Comparison of ENCODE assay signal across 1 cellular context in the genomic region with DNA sequence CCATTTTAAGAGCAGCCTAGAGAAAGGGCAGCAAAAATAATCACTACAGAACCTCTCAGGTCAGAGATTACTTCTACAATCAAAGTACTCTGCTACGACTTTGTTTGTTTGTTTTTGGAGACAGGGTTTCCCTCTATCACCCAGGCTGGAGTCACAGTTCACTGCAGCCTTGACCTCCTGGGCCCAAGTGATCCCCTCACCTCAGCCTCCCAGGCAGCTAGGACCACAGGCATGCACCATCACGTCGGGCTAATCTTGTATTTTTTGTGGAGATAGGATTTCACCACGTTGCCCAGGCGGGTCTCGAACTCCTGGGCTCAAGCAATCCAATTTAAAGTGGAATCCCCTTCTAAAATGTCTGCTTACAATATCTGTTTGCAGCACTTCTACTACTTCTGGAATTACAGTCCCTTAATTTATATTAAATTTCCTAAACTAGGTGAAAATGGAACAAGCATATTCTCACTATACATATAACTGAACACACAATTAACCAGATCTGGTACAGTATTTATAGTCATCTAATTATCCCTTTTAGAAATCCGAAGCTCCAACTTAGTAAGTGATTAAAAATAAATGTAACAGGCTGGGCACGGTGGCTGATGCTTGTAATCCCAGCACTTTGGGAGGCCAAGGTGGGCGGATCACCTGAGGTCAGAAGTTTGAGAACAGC.
TF ChIP-seq lines count a peak whose summit lies in the region.

No MANE protein-coding gene starts in this region.

TF ChIP-seq in HepG2, 621 proteins besides CTCF, POLR2A, EP300 and RAD21 (continued from another document and continues in another):
- TF ChIP-seq, protein P1, sequence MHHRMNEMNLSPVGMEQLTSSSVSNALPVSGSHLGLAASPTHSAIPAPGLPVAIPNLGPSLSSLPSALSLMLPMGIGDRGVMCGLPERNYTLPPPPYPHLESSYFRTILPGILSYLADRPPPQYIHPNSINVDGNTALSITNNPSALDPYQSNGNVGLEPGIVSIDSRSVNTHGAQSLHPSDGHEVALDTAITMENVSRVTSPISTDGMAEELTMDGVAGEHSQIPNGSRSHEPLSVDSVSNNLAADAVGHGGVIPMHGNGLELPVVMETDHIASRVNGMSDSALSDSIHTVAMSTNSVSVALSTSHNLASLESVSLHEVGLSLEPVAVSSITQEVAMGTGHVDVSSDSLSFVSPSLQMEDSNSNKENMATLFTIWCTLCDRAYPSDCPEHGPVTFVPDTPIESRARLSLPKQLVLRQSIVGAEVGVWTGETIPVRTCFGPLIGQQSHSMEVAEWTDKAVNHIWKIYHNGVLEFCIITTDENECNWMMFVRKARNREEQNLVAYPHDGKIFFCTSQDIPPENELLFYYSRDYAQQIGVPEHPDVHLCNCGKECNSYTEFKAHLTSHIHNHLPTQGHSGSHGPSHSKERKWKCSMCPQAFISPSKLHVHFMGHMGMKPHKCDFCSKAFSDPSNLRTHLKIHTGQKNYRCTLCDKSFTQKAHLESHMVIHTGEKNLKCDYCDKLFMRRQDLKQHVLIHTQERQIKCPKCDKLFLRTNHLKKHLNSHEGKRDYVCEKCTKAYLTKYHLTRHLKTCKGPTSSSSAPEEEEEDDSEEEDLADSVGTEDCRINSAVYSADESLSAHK (CRISPR knock-in tag; IDR thresholded peaks at IDR 0.05; ENCODE audit: borderline replicate concordance), result no peak
- TF ChIP-seq ZNF230 (CRISPR knock-in tag; IDR thresholded peaks at IDR 0.05) (no peak), KLF15 (CRISPR knock-in tag; IDR thresholded peaks at IDR 0.05; ENCODE audit: borderline replicate concordance) (no peak), U2AF2 (IDR thresholded peaks at IDR 0.05; ENCODE audit: low read depth, low read length) (no peak), ZNF335 (CRISPR knock-in tag; IDR thresholded peaks at IDR 0.05) (no peak), ZNF619 (CRISPR knock-in tag; IDR thresholded peaks at IDR 0.05) (no peak), ERF (CRISPR knock-in tag; IDR thresholded peaks at IDR 0.05) (peak; percentile 53; the same call in 1 of the 2 replicates), EED (CRISPR knock-in tag; IDR thresholded peaks at IDR 0.05) (no peak), ZNF605 (CRISPR knock-in tag; IDR thresholded peaks at IDR 0.05) (no peak), ZNF292 (CRISPR knock-in tag; IDR thresholded peaks at IDR 0.05; ENCODE audit: borderline replicate concordance, low read depth) (peak; percentile 66; the same call in 1 of the 2 replicates), NONO (IDR thresholded peaks at IDR 0.05) (no peak), NONO (CRISPR knock-in tag; conservative IDR thresholded peaks at IDR 0.05) (peak; percentile 69), ZNF441 (CRISPR knock-in tag; IDR thresholded peaks at IDR 0.05; ENCODE audit: borderline replicate concordance) (no peak), NFE2L1 (CRISPR knock-in tag; IDR thresholded peaks at IDR 0.05; ENCODE audit: borderline replicate concordance) (no peak), ZFP36L2 (CRISPR knock-in tag; IDR thresholded peaks at IDR 0.05) (no peak), RORA (CRISPR knock-in tag; IDR thresholded peaks at IDR 0.05) (no peak), REPIN1 (CRISPR knock-in tag; IDR thresholded peaks at IDR 0.05; ENCODE audit: borderline replicate concordance, low read depth) (no peak), ZSCAN30 (CRISPR knock-in tag; IDR thresholded peaks at IDR 0.05) (no peak), MTA1 (CRISPR knock-in tag; IDR thresholded peaks at IDR 0.05; ENCODE audit: borderline replicate concordance) (peak; percentile 72; the same call in 1 of the 2 replicates), ZKSCAN8 (CRISPR knock-in tag; IDR thresholded peaks at IDR 0.05; ENCODE audit: borderline replicate concordance) (0 out of 2 replicates have a peak, but pooled peaks have one; percentile 42), STAG1 (CRISPR knock-in tag; IDR thresholded peaks at IDR 0.05) (peak; percentile 12; the same call in 1 of the 2 replicates), NCOA1 (CRISPR knock-in tag; IDR thresholded peaks at IDR 0.05) (no peak), ZFY (CRISPR knock-in tag; IDR thresholded peaks at IDR 0.05) (no peak), SIN3A (IDR thresholded peaks at IDR 0.05; ENCODE audit: borderline replicate concordance, low read depth, low read length) (no peak), HOXA5 (CRISPR knock-in tag; IDR thresholded peaks at IDR 0.05) (no peak), FOXO1 (CRISPR knock-in tag; IDR thresholded peaks at IDR 0.05) (peak; percentile 87), ZNF274 (CRISPR knock-in tag; IDR thresholded peaks at IDR 0.05) (no peak), ZNF879 (CRISPR knock-in tag; IDR thresholded peaks at IDR 0.05) (no peak), IRF2 (CRISPR knock-in tag; IDR thresholded peaks at IDR 0.05) (peak; percentile 82), GATA4 (IDR thresholded peaks at IDR 0.05; ENCODE audit: borderline replicate concordance, low read depth) (no peak; the same call in 1 of the 2 replicates), KLF13 (CRISPR knock-in tag; IDR thresholded peaks at IDR 0.05) (no peak)
- TF ChIP-seq, protein P2, sequence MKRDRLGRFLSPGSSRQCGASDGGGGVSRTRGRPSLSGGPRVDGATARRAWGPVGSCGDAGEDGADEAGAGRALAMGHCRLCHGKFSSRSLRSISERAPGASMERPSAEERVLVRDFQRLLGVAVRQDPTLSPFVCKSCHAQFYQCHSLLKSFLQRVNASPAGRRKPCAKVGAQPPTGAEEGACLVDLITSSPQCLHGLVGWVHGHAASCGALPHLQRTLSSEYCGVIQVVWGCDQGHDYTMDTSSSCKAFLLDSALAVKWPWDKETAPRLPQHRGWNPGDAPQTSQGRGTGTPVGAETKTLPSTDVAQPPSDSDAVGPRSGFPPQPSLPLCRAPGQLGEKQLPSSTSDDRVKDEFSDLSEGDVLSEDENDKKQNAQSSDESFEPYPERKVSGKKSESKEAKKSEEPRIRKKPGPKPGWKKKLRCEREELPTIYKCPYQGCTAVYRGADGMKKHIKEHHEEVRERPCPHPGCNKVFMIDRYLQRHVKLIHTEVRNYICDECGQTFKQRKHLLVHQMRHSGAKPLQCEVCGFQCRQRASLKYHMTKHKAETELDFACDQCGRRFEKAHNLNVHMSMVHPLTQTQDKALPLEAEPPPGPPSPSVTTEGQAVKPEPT (CRISPR knock-in tag; IDR thresholded peaks at IDR 0.05; ENCODE audit: low read depth), result no peak
- TF ChIP-seq, protein P3, sequence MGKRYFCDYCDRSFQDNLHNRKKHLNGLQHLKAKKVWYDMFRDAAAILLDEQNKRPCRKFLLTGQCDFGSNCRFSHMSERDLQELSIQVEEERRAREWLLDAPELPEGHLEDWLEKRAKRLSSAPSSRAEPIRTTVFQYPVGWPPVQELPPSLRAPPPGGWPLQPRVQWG (CRISPR knock-in tag; IDR thresholded peaks at IDR 0.05; ENCODE audit: borderline replicate concordance, low read depth), result no peak
- TF ChIP-seq, protein P4, sequence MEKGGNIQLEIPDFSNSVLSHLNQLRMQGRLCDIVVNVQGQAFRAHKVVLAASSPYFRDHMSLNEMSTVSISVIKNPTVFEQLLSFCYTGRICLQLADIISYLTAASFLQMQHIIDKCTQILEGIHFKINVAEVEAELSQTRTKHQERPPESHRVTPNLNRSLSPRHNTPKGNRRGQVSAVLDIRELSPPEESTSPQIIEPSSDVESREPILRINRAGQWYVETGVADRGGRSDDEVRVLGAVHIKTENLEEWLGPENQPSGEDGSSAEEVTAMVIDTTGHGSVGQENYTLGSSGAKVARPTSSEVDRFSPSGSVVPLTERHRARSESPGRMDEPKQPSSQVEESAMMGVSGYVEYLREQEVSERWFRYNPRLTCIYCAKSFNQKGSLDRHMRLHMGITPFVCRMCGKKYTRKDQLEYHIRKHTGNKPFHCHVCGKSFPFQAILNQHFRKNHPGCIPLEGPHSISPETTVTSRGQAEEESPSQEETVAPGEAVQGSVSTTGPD (CRISPR knock-in tag; IDR thresholded peaks at IDR 0.05), result no peak
- TF ChIP-seq, protein P5, sequence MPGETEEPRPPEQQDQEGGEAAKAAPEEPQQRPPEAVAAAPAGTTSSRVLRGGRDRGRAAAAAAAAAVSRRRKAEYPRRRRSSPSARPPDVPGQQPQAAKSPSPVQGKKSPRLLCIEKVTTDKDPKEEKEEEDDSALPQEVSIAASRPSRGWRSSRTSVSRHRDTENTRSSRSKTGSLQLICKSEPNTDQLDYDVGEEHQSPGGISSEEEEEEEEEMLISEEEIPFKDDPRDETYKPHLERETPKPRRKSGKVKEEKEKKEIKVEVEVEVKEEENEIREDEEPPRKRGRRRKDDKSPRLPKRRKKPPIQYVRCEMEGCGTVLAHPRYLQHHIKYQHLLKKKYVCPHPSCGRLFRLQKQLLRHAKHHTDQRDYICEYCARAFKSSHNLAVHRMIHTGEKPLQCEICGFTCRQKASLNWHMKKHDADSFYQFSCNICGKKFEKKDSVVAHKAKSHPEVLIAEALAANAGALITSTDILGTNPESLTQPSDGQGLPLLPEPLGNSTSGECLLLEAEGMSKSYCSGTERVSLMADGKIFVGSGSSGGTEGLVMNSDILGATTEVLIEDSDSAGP (CRISPR knock-in tag; IDR thresholded peaks at IDR 0.05; ENCODE audit: borderline replicate concordance), result peak; percentile 35; the same call in 1 of the 2 replicates
- TF ChIP-seq, protein P6, sequence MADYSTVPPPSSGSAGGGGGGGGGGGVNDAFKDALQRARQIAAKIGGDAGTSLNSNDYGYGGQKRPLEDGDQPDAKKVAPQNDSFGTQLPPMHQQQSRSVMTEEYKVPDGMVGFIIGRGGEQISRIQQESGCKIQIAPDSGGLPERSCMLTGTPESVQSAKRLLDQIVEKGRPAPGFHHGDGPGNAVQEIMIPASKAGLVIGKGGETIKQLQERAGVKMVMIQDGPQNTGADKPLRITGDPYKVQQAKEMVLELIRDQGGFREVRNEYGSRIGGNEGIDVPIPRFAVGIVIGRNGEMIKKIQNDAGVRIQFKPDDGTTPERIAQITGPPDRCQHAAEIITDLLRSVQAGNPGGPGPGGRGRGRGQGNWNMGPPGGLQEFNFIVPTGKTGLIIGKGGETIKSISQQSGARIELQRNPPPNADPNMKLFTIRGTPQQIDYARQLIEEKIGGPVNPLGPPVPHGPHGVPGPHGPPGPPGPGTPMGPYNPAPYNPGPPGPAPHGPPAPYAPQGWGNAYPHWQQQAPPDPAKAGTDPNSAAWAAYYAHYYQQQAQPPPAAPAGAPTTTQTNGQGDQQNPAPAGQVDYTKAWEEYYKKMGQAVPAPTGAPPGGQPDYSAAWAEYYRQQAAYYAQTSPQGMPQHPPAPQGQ (CRISPR knock-in tag; IDR thresholded peaks at IDR 0.05; ENCODE audit: borderline replicate concordance), result no peak
- TF ChIP-seq, protein P7, sequence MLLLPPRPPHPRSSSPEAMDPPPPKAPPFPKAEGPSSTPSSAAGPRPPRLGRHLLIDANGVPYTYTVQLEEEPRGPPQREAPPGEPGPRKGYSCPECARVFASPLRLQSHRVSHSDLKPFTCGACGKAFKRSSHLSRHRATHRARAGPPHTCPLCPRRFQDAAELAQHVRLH (CRISPR knock-in tag; IDR thresholded peaks at IDR 0.05; ENCODE audit: borderline replicate concordance, low read depth), result no peak
- TF ChIP-seq, protein P8, sequence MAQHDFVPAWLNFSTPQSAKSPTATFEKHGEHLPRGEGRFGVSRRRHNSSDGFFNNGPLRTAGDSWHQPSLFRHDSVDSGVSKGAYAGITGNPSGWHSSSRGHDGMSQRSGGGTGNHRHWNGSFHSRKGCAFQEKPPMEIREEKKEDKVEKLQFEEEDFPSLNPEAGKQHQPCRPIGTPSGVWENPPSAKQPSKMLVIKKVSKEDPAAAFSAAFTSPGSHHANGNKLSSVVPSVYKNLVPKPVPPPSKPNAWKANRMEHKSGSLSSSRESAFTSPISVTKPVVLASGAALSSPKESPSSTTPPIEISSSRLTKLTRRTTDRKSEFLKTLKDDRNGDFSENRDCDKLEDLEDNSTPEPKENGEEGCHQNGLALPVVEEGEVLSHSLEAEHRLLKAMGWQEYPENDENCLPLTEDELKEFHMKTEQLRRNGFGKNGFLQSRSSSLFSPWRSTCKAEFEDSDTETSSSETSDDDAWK (CRISPR knock-in tag; IDR thresholded peaks at IDR 0.05), result no peak
- TF ChIP-seq, protein P9, sequence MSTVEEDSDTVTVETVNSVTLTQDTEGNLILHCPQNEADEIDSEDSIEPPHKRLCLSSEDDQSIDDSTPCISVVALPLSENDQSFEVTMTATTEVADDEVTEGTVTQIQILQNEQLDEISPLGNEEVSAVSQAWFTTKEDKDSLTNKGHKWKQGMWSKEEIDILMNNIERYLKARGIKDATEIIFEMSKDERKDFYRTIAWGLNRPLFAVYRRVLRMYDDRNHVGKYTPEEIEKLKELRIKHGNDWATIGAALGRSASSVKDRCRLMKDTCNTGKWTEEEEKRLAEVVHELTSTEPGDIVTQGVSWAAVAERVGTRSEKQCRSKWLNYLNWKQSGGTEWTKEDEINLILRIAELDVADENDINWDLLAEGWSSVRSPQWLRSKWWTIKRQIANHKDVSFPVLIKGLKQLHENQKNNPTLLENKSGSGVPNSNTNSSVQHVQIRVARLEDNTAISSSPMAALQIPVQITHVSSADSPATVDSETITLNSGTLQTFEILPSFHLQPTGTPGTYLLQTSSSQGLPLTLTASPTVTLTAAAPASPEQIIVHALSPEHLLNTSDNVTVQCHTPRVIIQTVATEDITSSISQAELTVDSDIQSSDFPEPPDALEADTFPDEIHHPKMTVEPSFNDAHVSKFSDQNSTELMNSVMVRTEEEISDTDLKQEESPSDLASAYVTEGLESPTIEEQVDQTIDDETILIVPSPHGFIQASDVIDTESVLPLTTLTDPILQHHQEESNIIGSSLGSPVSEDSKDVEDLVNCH (CRISPR knock-in tag; IDR thresholded peaks at IDR 0.05), result no peak
